In the genomic region with DNA sequence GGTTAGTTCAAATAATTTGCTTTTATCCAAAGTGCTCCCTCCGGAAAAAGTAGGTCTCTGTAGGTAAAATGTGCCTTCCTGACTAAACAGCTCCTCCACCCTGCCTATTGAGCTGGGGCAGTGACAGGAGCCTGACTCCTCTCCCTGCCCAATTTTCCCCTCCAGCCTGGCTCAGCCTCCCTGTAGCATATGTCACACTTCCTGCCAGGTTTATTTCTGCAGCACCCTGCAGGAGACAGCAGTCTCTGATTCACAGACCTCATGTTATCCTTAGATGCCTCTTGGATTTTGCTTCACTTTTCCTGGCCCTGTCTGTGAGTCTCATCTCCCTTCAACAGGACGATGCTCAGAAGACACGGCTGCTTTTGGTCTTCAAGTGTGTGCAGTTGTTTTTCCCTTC, we compare ENCODE assay signal across 12 cellular contexts. TPM values are rescaled to one million over a fixed set of nuclear protein-coding genes. Genes with fewer than 3 reads are reported as not detected.
A peak's percentile ranks its signal among the peaks of the same experiment; 100 is the strongest.
DNase-seq lines count a peak whose midpoint lies in the region; TF ChIP-seq lines count a peak whose summit lies in the region.
"Had no signal": no experiment of that assay in that cellular context is flagged by ENCODE, and none has a peak within 500 bp of the region (broad histone marks: within the 10 kb centered on the region; RNA-seq: fewer than 3 reads in every experiment).

No MANE protein-coding gene starts in this region.

- H3K27ac Mint-ChIP-seq in MCF 10A (ENCODE audit: low read depth, unreplicated experiment) = no peak overlapping the region
- no peak overlapping the region for H3K27ac Mint-ChIP-seq in activated naive CD8-positive, alpha-beta T cell treated with anti-CD3 and anti-CD28 coated beads for 36 hours

- H3K36me3 ChIP-seq in mammary epithelial cell (ENCODE audit: insufficient read depth, low read length) (no peaks in the 10 kb centered on the region), thyroid gland (peaks cover 0 to 5% of the 10 kb centered on the region in 2 donors)

- intact Hi-C loops in mammary epithelial cell (cut with micrococcal nuclease) = no loop called here
- intact Hi-C loops in MCF 10A (cut with micrococcal nuclease) = no loop called here
- intact Hi-C loops in thyroid gland (cut with DNase I) = no loop called here

- H3K79me2 ChIP-seq in mammary epithelial cell (ENCODE audit: insufficient read depth, low read length) = no peaks in the 10 kb centered on the region

- no peaks in the 10 kb centered on the region for H3K9me3 Mint-ChIP-seq in MCF 10A (ENCODE audit: unreplicated experiment)
- H3K9me3 Mint-ChIP-seq in activated naive CD8-positive, alpha-beta T cell treated with anti-CD3 and anti-CD28 coated beads for 36 hours = no peaks in the 10 kb centered on the region

- no peaks in the 10 kb centered on the region for H3K4me1 ChIP-seq in mammary epithelial cell (ENCODE audit: insufficient read depth, low read length)
- H3K4me1 ChIP-seq in thyroid gland = no peaks in the 10 kb centered on the region

- CTCF ChIA-PET in mammary epithelial cell (lab: Charles Lee; ENCODE audit: low non-redundant PET) = no interaction called here
- CTCF ChIA-PET in MCF 10A (lab: Yijun Ruan, JAX) = interaction anchor here (0.6 kb wide), 1 partner anchor 68 kb away, joined by 3 read pairs; no protein-coding TSS in a partner anchor

- H3K9me3 ChIP-seq in mammary epithelial cell (replicated peaks; ENCODE audit: insufficient read depth, low read length) (no peaks in the 10 kb centered on the region), thyroid gland (no peaks in the 10 kb centered on the region)

- H3K27me3 ChIP-seq in mammary epithelial cell (ENCODE audit: insufficient read depth, low read length) (no peaks in the 10 kb centered on the region), thyroid gland (no peaks in the 10 kb centered on the region)

- POLR2A ChIA-PET in MCF 10A (lab: Yijun Ruan, JAX) = no interaction called here

- H3K9ac ChIP-seq in mammary epithelial cell (ENCODE audit: insufficient read depth, low read length) = no peak overlapping the region
- H3K9ac ChIP-seq: KMS-11 had no signal

- no peaks in the 10 kb centered on the region for H3K27me3 Mint-ChIP-seq in MCF 10A (ENCODE audit: insufficient read depth, unreplicated experiment)
- H3K27me3 Mint-ChIP-seq in activated naive CD8-positive, alpha-beta T cell treated with anti-CD3 and anti-CD28 coated beads for 36 hours = no peaks in the 10 kb centered on the region

- BruUV-seq in mammary epithelial cell (replicated peaks; lab: Mats Ljungman, UMichigan) = no TSS peak
- no TSS peak for BruUV-seq in MCF 10A (replicated peaks; lab: Mats Ljungman, UMichigan)

- peak; percentile 29 for DNase-seq in mammary epithelial cell
- DNase-seq in MCF 10A (ENCODE audit: unreplicated experiment) = no peak
- peak; percentile 25 for DNase-seq in astrocyte of the spinal cord (ENCODE audit: low read depth, low spot score)
- peak; percentile 45 for DNase-seq in inferior parietal cortex (ENCODE audit: extremely low spot score)
- DNase-seq in activated naive CD4-positive, alpha-beta T cell (lab: John Stamatoyannopoulos, UW) = no peak
- no peak for DNase-seq in thyroid gland
- DNase-seq in activated naive CD8-positive, alpha-beta T cell treated with anti-CD3 and anti-CD28 coated beads for 36 hours = no peak
- DNase-seq: activated effector memory CD4-positive, alpha-beta T cell treated with anti-CD3 and anti-CD28 coated beads, Interleukin-2, amount 50 U/mL, for 16 hours; stimulated activated CD4-positive, alpha-beta T cell treated with anti-CD3 and anti-CD28 coated beads, Interleukin-12 subunit alpha, Interleukin-12 subunit beta, amount 100 ng/mL, for 4 hours had no signal

- no peak overlapping the region for H3K4me3 Mint-ChIP-seq in MCF 10A (ENCODE audit: unreplicated experiment)
- H3K4me3 Mint-ChIP-seq in activated naive CD8-positive, alpha-beta T cell treated with anti-CD3 and anti-CD28 coated beads for 36 hours = no peak overlapping the region

- in situ Hi-C loops in mammary epithelial cell (cut with MboI; ENCODE audit: low sequenced_read_pairs in 2 of 2) (no loop called here), astrocyte of the spinal cord (cut with HindIII; ENCODE audit: low sequenced_read_pairs) (no loop called here)

- H2AFZ ChIP-seq in mammary epithelial cell (ENCODE audit: low read depth, low read length) = no peak overlapping the region

- no peak for TF ChIP-seq CTCF in mammary epithelial cell (conservative IDR thresholded peaks at IDR 0.05 in 1 of 2, IDR thresholded peaks at IDR 0.05 in 1 of 2; ENCODE audit: extremely low read depth in 1 of 2, insufficient read depth in 1 of 2, low read depth in 1 of 2, low read length in 2 of 2)
- no peak for TF ChIP-seq CTCF in MCF 10A (IDR thresholded peaks at IDR 0.05; ENCODE audit: unreplicated experiment)
- TF ChIP-seq CTCF in astrocyte of the spinal cord (IDR thresholded peaks at IDR 0.05; ENCODE audit: low read depth, low read length) = no peak
- TF ChIP-seq CTCF in thyroid gland (IDR thresholded peaks at IDR 0.05) = no peak

- WGBS in mammary epithelial cell (ENCODE audit: low coverage, missing lambda C conversion rate) = 81% methylated on average over 3 of the region's 3 CpGs
- WGBS in thyroid gland, 2 donors = 55 to 67% methylated on average over 3 of the region's 3 CpGs

- no peak for TF ChIP-seq POLR2A in thyroid gland (IDR thresholded peaks at IDR 0.05)

- dilution Hi-C loops in mammary epithelial cell (cut with HindIII; ENCODE audit: low sequenced_read_pairs) = no loop called here

- peaks cover 26% of the 10 kb centered on the region for H3K36me3 Mint-ChIP-seq in MCF 10A (ENCODE audit: insufficient read depth, unreplicated experiment)
- peaks cover 10% of the 10 kb centered on the region for H3K36me3 Mint-ChIP-seq in activated naive CD8-positive, alpha-beta T cell treated with anti-CD3 and anti-CD28 coated beads for 36 hours

- H3K4me3 ChIP-seq in mammary epithelial cell (replicated peaks in 1 of 3; ENCODE audit: insufficient read depth in 1 of 3, low read depth in 2 of 3, low read length in 3 of 3) (no peak overlapping the region), astrocyte of the spinal cord (ENCODE audit: low read depth, low read length) (no peak overlapping the region), thyroid gland (replicated peaks in 1 of 3) (no peak overlapping the region)
- H3K4me3 ChIP-seq: lung had no signal

- no peak overlapping the region for H3K27ac ChIP-seq in mammary epithelial cell (ENCODE audit: insufficient read depth, low read depth, low read length)
- H3K27ac ChIP-seq in temporal lobe (ENCODE audit: low read depth, low read length) = peak overlapping the region; percentile 62
- no peak overlapping the region for H3K27ac ChIP-seq in thyroid gland
- H3K27ac ChIP-seq: KMS-11 had no signal

- no peaks in the 10 kb centered on the region for H4K20me1 ChIP-seq in mammary epithelial cell (ENCODE audit: insufficient read depth, low read length)

- H3K4me2 ChIP-seq in mammary epithelial cell (ENCODE audit: insufficient read depth, low read depth, low read length) = no peak overlapping the region
- H3K4me2 ChIP-seq: KMS-11 had no signal

- no peaks in the 10 kb centered on the region for H3K4me1 Mint-ChIP-seq in MCF 10A (ENCODE audit: insufficient read depth, unreplicated experiment)
- H3K4me1 Mint-ChIP-seq in activated naive CD8-positive, alpha-beta T cell treated with anti-CD3 and anti-CD28 coated beads for 36 hours = no peaks in the 10 kb centered on the region

RNA-seq across cellular contexts. Expression of a gene that starts 33.5 kb away (rescaled TPM):
- total RNA-seq in mammary epithelial cell (10 to 100 TPM in 1 of 2 donors, 1 to 10 TPM in 1; 9.7 to 11.0 TPM), MCF 10A (2022) (10.4 and 16.2 TPM in 2 replicates), temporal lobe (7.6 TPM), thyroid gland (1 to 10 TPM; 4.5 to 7.5 (median 5.9) TPM)
- 11.7 TPM for polyA plus RNA-seq in mammary epithelial cell
- polyA minus RNA-seq in mammary epithelial cell = 41.5 TPM
- 1 to 10 TPM; 5.0 to 5.5 TPM for total RNA-seq in activated naive CD8-positive, alpha-beta T cell treated with anti-CD3 and anti-CD28 coated beads for 36 hours

Comparison
In these comparisons a context has a peak if more than half of its experiments do, and no peak if none do; other contexts are left out.
1. DNase-seq: peak in mammary epithelial cell (single experiment), astrocyte of the spinal cord (single experiment) and inferior parietal cortex (single experiment); none in MCF 10A (single experiment), activated naive CD4-positive, alpha-beta T cell (0 of 4), thyroid gland (0 of 2) and activated naive CD8-positive, alpha-beta T cell treated with anti-CD3 and anti-CD28 coated beads for 36 hours (single experiment).